ENCODE assay signal across 18 cellular contexts in genomic region chr11:88363004-88363403, GRCh38.
"Had no signal": no experiment of that assay in that cellular context is flagged by ENCODE, and none has a peak within 500 bp of the region (broad histone marks: within the 10 kb centered on the region; RNA-seq: fewer than 3 reads in every experiment).

No MANE protein-coding gene starts in this region.

- DNase-seq: activated B cell treated with CpG ODN at 0.5 μM for 24 hours; activated CD4-positive, alpha-beta T cell treated with anti-CD3 and anti-CD28 coated beads for 48 hours; activated CD8-positive, alpha-beta T cell treated with anti-CD3 and anti-CD28 coated beads for 36 hours; activated effector memory CD4-positive, alpha-beta T cell treated with Interleukin-2 at 50 U/mL for 16 hours; activated T-cell treated with anti-CD3 and anti-CD28 coated beads, Interleukin-2, amount 50 U/mL, for 4 hours; amniotic stem cell; central memory CD4-positive, alpha-beta T cell; hippocampal formation; mucosa of descending colon; naive thymus-derived CD4-positive, alpha-beta T cell; stimulated activated CD4-positive, alpha-beta T cell treated with anti-CD3 and anti-CD28 coated beads, Interleukin-4, amount 100 ng/mL, for 24 hours; stimulated activated naive CD4-positive, alpha-beta T cell treated with Interleukin-2 at 50 U/mL for 16 hours; upper lobe of left lung had no signal

- H3K27ac Mint-ChIP-seq: activated B cell treated with CpG ODN at 0.5 μM for 24 hours; activated CD8-positive, alpha-beta T cell treated with anti-CD3 and anti-CD28 coated beads for 36 hours; activated naive CD4-positive, alpha-beta T cell treated with anti-CD3 and anti-CD28 coated beads, Interleukin-2, amount 50 U/mL, for 24 hours had no signal

- H3K27ac ChIP-seq: coronary artery, esophagus muscularis mucosa, skin epidermis, upper lobe of left lung had no signal

- H3K9me3 ChIP-seq: esophagus muscularis mucosa, mucosa of descending colon, upper lobe of left lung had no signal

- H3K4me3 Mint-ChIP-seq: activated B cell treated with CpG ODN at 0.5 μM for 24 hours; activated CD8-positive, alpha-beta T cell treated with anti-CD3 and anti-CD28 coated beads for 36 hours; activated naive CD4-positive, alpha-beta T cell treated with anti-CD3 and anti-CD28 coated beads, Interleukin-2, amount 50 U/mL, for 24 hours; activated T-cell treated with anti-CD3 and anti-CD28 coated beads, Interleukin-2, amount 50 U/mL, for 4 hours; naive thymus-derived CD4-positive, alpha-beta T cell had no signal

- H3K27me3 Mint-ChIP-seq: activated B cell treated with CpG ODN at 0.5 μM for 24 hours; activated CD8-positive, alpha-beta T cell treated with anti-CD3 and anti-CD28 coated beads for 36 hours; activated naive CD4-positive, alpha-beta T cell treated with anti-CD3 and anti-CD28 coated beads, Interleukin-2, amount 50 U/mL, for 24 hours; naive thymus-derived CD4-positive, alpha-beta T cell had no signal

- H3K27me3 ChIP-seq: esophagus muscularis mucosa, upper lobe of left lung had no signal

- ATAC-seq: left lobe of liver, mucosa of descending colon had no signal

- H3K4me1 ChIP-seq: esophagus muscularis mucosa had no signal

- H3K36me3 ChIP-seq: esophagus muscularis mucosa, upper lobe of left lung had no signal

- H3K4me3 ChIP-seq: coronary artery, esophagus muscularis mucosa, mucosa of descending colon, skin epidermis, upper lobe of left lung had no signal

- H3K9me3 Mint-ChIP-seq: activated B cell treated with CpG ODN at 0.5 μM for 24 hours; activated CD8-positive, alpha-beta T cell treated with anti-CD3 and anti-CD28 coated beads for 36 hours; activated naive CD4-positive, alpha-beta T cell treated with anti-CD3 and anti-CD28 coated beads, Interleukin-2, amount 50 U/mL, for 24 hours; activated T-cell treated with anti-CD3 and anti-CD28 coated beads, Interleukin-2, amount 50 U/mL, for 4 hours had no signal

- H3K36me3 Mint-ChIP-seq: activated naive CD4-positive, alpha-beta T cell treated with anti-CD3 and anti-CD28 coated beads, Interleukin-2, amount 50 U/mL, for 24 hours; naive thymus-derived CD4-positive, alpha-beta T cell had no signal
